8 cellular contexts compared by ENCODE assay signal in the genomic region with DNA sequence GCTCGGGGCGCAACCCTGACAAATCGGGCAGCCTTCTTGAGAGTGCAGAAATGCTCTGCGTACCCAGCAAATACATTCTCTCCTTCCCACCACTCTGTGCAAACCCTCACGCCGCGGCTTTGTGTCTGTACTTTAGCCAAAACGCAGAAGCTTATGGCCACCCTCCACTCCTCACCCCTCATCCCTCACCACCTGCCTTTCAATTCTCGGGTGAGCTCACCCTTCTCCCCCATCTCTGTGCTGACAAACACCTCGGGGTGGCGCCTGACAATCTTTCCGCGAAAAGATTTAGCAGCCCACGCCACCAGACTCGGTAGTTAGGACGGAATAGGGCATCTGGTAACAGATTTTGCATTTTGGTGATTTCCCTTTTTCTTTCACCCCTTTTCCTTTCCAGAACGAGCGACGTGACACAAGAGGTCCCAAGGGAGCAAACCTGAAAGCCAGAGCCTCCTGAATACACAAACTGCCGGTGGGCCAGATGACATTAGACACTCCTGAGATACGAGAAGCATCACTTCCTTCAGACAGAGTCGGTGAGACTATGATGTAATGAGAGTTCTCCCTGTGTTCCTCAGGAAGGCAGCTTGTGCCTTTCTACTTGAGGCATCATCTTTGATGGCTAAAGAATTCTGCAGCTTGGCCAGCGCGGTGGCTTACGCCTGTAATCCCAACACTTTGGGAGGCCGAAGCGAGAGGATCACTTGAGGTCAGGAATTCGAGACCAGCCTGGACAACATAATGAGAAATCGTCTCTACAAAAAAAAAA. TPM values are rescaled to one million over a fixed set of nuclear protein-coding genes. Genes with fewer than 3 reads are reported as not detected.
DNase-seq lines count a peak whose midpoint lies in the region; ATAC-seq, FAIRE-seq and TF ChIP-seq lines count a peak whose summit lies in the region.

No MANE protein-coding gene starts in this region.

- H3K4me3 ChIP-seq in DND-41 (ENCODE audit: low read depth in 1 of 2, low read length in 2 of 2), result peak overlapping the region; percentile 93 to 96
- peak overlapping the region; percentile 78 for H3K4me3 ChIP-seq in HUES64 (ENCODE audit: low read length)
- peak overlapping the region; percentile 87 for H3K4me3 ChIP-seq in brain microvascular endothelial cell (ENCODE audit: low read depth, low read length)
- peak overlapping the region; percentile 70 to 99 for H3K4me3 ChIP-seq in kidney (ENCODE audit: low read length in 2 of 2)

- H3K27me3 ChIP-seq in DND-41 (ENCODE audit: insufficient read depth, low read length, poor library complexity) (no peaks in the 10 kb centered on the region), HUES64 (ENCODE audit: insufficient read depth, low read length) (peaks cover 5% of the 10 kb centered on the region; the same call in 1 of the 2 replicates), brain microvascular endothelial cell (replicated peaks) (no peaks in the 10 kb centered on the region)

- in situ Hi-C loops in brain microvascular endothelial cell (cut with HindIII; ENCODE audit: low pct_ligation_motif_present, low sequenced_read_pairs), result no loop called here

- TF ChIP-seq CTCF in DND-41 (IDR thresholded peaks at IDR 0.05; ENCODE audit: borderline replicate concordance, extremely low read depth, low read length, poor library complexity, severe bottlenecking), result peak; percentile 47
- TF ChIP-seq CTCF in brain microvascular endothelial cell (IDR thresholded peaks at IDR 0.05; ENCODE audit: low read depth, low read length, missing control alignments), result no peak
- peak; percentile 7 for TF ChIP-seq CTCF in kidney (IDR thresholded peaks at IDR 0.05; ENCODE audit: borderline replicate concordance, extremely low read depth, insufficient read depth)

- WGBS in HUES64, result 19% methylated on average over 28 of the region's 29 CpGs

- intact Hi-C loops in kidney (cut with DNase I), result no loop called here

- DNase-seq in DND-41 (peak; percentile 56), T-helper 9 cell (peak; percentile 52), brain microvascular endothelial cell (peak; percentile 19), kidney (peak; percentile 59), SHP77 treated with DMSO at 0.1 percent for 48 hours (lab: John Stamatoyannopoulos, UW) (no peak)
- DNase-seq in stimulated activated CD4-positive, alpha-beta T cell treated with anti-CD3 and anti-CD28 coated beads, Interleukin-15, amount 100 ng/mL, for 48 hours (ENCODE audit: low read depth in 2 of 2), result peak; percentile 43 to 54

- peak overlapping the region; percentile 91 for H3K27ac ChIP-seq in DND-41 (ENCODE audit: low read length)
- peak overlapping the region; percentile 87; the same call in 1 of the 2 replicates for H3K27ac ChIP-seq in HUES64 (ENCODE audit: low read depth, low read length)
- peak overlapping the region; percentile 83 for H3K27ac ChIP-seq in brain microvascular endothelial cell
- H3K27ac ChIP-seq in kidney (ENCODE audit: low read depth in 2 of 2, low read length in 2 of 2), result peak overlapping the region; percentile 89 to 93

- H3K9ac ChIP-seq in DND-41 (ENCODE audit: low read depth, low read length) (peak overlapping the region; percentile 89), HUES64 (ENCODE audit: low read depth, low read length) (peak overlapping the region; percentile 87), kidney (ENCODE audit: low read length in 2 of 2) (peak overlapping the region; percentile 89 to 97)

- H3K36me3 ChIP-seq in DND-41 (ENCODE audit: insufficient read depth, low read length), result peaks cover 8% of the 10 kb centered on the region
- H3K36me3 ChIP-seq in HUES64 (ENCODE audit: insufficient read depth, low read length), result peaks cover 8% of the 10 kb centered on the region
- H3K36me3 ChIP-seq in brain microvascular endothelial cell (replicated peaks), result no peaks in the 10 kb centered on the region
- no peaks in the 10 kb centered on the region for H3K36me3 ChIP-seq in kidney (ENCODE audit: control insufficient read depth in 1 of 2, insufficient read depth in 2 of 2, low read length in 2 of 2)

- H3K9me3 ChIP-seq in DND-41 (ENCODE audit: insufficient read depth, low read length, severe bottlenecking) (no peaks in the 10 kb centered on the region), HUES64 (ENCODE audit: insufficient read depth, low read depth, low read length) (no peaks in the 10 kb centered on the region), kidney (ENCODE audit: control insufficient read depth in 1 of 2, low read length in 2 of 2) (no peaks in the 10 kb centered on the region)

- peaks cover 24% of the 10 kb centered on the region for H4K20me1 ChIP-seq in DND-41 (ENCODE audit: insufficient read depth, low read length)

- peaks cover 44% of the 10 kb centered on the region for H3K79me2 ChIP-seq in DND-41 (ENCODE audit: insufficient read depth, low read length)

- no peak for FAIRE-seq in kidney (lab: Jason Lieb, UNC)

- H3K4me2 ChIP-seq in DND-41 (ENCODE audit: insufficient read depth, low read length), result peak overlapping the region; percentile 97

- peaks cover 47% of the 10 kb centered on the region for H3K4me1 ChIP-seq in DND-41 (ENCODE audit: insufficient read depth, low read length)
- H3K4me1 ChIP-seq in HUES64 (ENCODE audit: insufficient read depth, low read length), result peaks cover 15% of the 10 kb centered on the region
- H3K4me1 ChIP-seq in kidney (ENCODE audit: control insufficient read depth in 1 of 2, insufficient read depth in 1 of 2, low read depth in 1 of 2, low read length in 2 of 2), result peaks cover 0 to 5% of the 10 kb centered on the region in 2 donors

- ATAC-seq in DND-41 (ENCODE audit: insufficient read depth, low read depth), result peak; percentile 54
- ATAC-seq in GM21423 (IDR thresholded peaks at IDR 0.05; ENCODE audit: unreplicated experiment), result peak; percentile 43

- H2AFZ ChIP-seq in DND-41 (ENCODE audit: low read depth, low read length), result peak overlapping the region; percentile 99

RNA-seq across cellular contexts. Expression of gene ATAD1, which starts 0.7 kb away (rescaled TPM):
- polyA plus RNA-seq in HUES64 (2013, experiment 1 of 2), result 22.5 TPM
- polyA plus RNA-seq in HUES64 (2013, experiment 2 of 2), result 25.3 TPM
- 57.3 TPM for total RNA-seq in kidney
- 22.0 TPM for polyA plus RNA-seq in kidney (ENCODE audit: insufficient read depth, low read depth, low replicate concordance)

RNA-seq across cellular contexts. Expression of gene KLLN, which starts 44.6 kb away (rescaled TPM):
- 0.35 TPM for polyA plus RNA-seq in HUES64 (2013, experiment 1 of 2)
- 0.32 TPM for polyA plus RNA-seq in HUES64 (2013, experiment 2 of 2)
- total RNA-seq in kidney, result 1.7 TPM
- polyA plus RNA-seq in kidney (ENCODE audit: insufficient read depth, low read depth, low replicate concordance), result 0.82 TPM

RNA-seq across cellular contexts. Expression of gene PTEN, which starts 44.7 kb away (rescaled TPM):
- polyA plus RNA-seq in HUES64 (2013, experiment 1 of 2), result 22.1 TPM
- polyA plus RNA-seq in HUES64 (2013, experiment 2 of 2), result 27.3 TPM
- total RNA-seq in kidney, result 154 TPM
- 22.3 TPM for polyA plus RNA-seq in kidney (ENCODE audit: insufficient read depth, low read depth, low replicate concordance)
